32 cellular contexts compared by ENCODE assay signal in genomic region chr7:95113590-95113989, GRCh38.
"Had no signal": no experiment of that assay in that cellular context is flagged by ENCODE, and none has a peak within 500 bp of the region (broad histone marks: within the 10 kb centered on the region; RNA-seq: fewer than 3 reads in every experiment).

No MANE protein-coding gene starts in this region.

- H3K4me3 Mint-ChIP-seq: activated B cell treated with CpG ODN at 0.5 μM for 24 hours; activated CD4-positive, alpha-beta memory T cell treated with anti-CD3 and anti-CD28 coated beads for 36 hours; activated CD4-positive, alpha-beta T cell treated with anti-CD3 and anti-CD28 coated beads, Interleukin-2, amount 10 ng/mL, durations not matched to agents 24 days and 14 days; activated CD8-positive, alpha-beta T cell treated with anti-CD3 and anti-CD28 coated beads for 36 hours; activated naive CD4-positive, alpha-beta T cell treated with anti-CD3 and anti-CD28 coated beads, Interleukin-2, amount 10 ng/mL, durations not matched to agents 7 days and 5 days; activated naive CD4-positive, alpha-beta T cell treated with anti-CD3 and anti-CD28 coated beads, Interleukin-2, amount 50 U/mL, for 24 hours; activated naive CD8-positive, alpha-beta T cell; activated naive CD8-positive, alpha-beta T cell treated with anti-CD3 and anti-CD28 coated beads, Interleukin-2, amount 10 ng/mL, durations not matched to agents 7 days and 5 days; activated naive CD8-positive, alpha-beta T cell treated with anti-CD3 and anti-CD28 coated beads, Interleukin-2, amount 50 U/mL, for 24 hours; activated T-cell treated with anti-CD3 and anti-CD28 coated beads, Interleukin-2, amount 50 U/mL, for 4 hours; activated T-cell treated with anti-CD3 and anti-CD28 coated beads, Interleukin-2, amount 50 U/mL, for 72 hours; activated T-helper 1 cell treated with anti-CD3 and anti-CD28 coated beads, Interleukin-12 subunit alpha, Interleukin-12 subunit beta, Interleukin-2, Interleukin-4 antibody, amounts not matched to agents 30 ng/mL and 10 ng/mL and 1 ng/mL, durations not matched to agents 14 hours and 24 hours and 36 hours; brain; central memory CD8-positive, alpha-beta T cell; T-helper 17 cell; T-helper 2 cell treated with Interferon-gamma antibody and Interleukin-4, amounts not matched to agents 5 μg/mL and 100 μg/mL, for 36 hours had no signal

- H3K36me3 Mint-ChIP-seq: activated CD4-positive, alpha-beta memory T cell treated with anti-CD3 and anti-CD28 coated beads for 36 hours; activated naive CD4-positive, alpha-beta T cell treated with anti-CD3 and anti-CD28 coated beads, Interleukin-2, amount 10 ng/mL, durations not matched to agents 7 days and 5 days; activated naive CD4-positive, alpha-beta T cell treated with anti-CD3 and anti-CD28 coated beads, Interleukin-2, amount 50 U/mL, for 24 hours; activated naive CD8-positive, alpha-beta T cell; activated naive CD8-positive, alpha-beta T cell treated with anti-CD3 and anti-CD28 coated beads, Interleukin-2, amount 10 ng/mL, durations not matched to agents 7 days and 5 days had no signal

- DNase-seq: activated B cell treated with CpG ODN at 0.5 μM for 24 hours; activated CD4-positive, alpha-beta memory T cell treated with anti-CD3 and anti-CD28 coated beads for 36 hours; activated CD4-positive, alpha-beta T cell treated with anti-CD3 and anti-CD28 coated beads for 4 hours; activated CD4-positive, alpha-beta T cell treated with anti-CD3 and anti-CD28 coated beads, Interleukin-2, amount 10 ng/mL, durations not matched to agents 24 days and 14 days; activated CD4-positive, alpha-beta T cell treated with anti-CD3 and anti-CD28 coated beads, Interleukin-2, amount 50 U/mL, for 1 hour; activated CD4-positive, alpha-beta T cell treated with anti-CD3 and anti-CD28 coated beads, Interleukin-2, amount 50 U/mL, for 4 hours; activated CD4-positive, CD25-positive, alpha-beta regulatory T cell treated with anti-CD3 and anti-CD28 coated beads, Interleukin-2, amount 50 U/mL, for 72 hours; activated CD8-positive, alpha-beta memory T cell treated with anti-CD3 and anti-CD28 coated beads, Interleukin-2, amount 50 U/mL, for 4 hours; activated CD8-positive, alpha-beta T cell treated with anti-CD3 and anti-CD28 coated beads for 36 hours; activated effector memory CD4-positive, alpha-beta T cell treated with Interleukin-2 at 50 U/mL for 16 hours; activated gamma-delta T cell; activated naive CD4-positive, alpha-beta T cell treated with anti-CD3 and anti-CD28 coated beads, Interleukin-2, amount 10 ng/mL, durations not matched to agents 7 days and 5 days; activated naive CD4-positive, alpha-beta T cell treated with Interleukin-2 at 50 U/mL for 16 hours; activated naive CD8-positive, alpha-beta T cell treated with anti-CD3 and anti-CD28 coated beads, Interleukin-2, amount 10 ng/mL, durations not matched to agents 7 days and 5 days; activated naive CD8-positive, alpha-beta T cell treated with anti-CD3 and anti-CD28 coated beads, Interleukin-2, amount 50 U/mL, for 24 hours; activated T-cell treated with anti-CD3 and anti-CD28 coated beads for 4 hours; activated T-cell treated with anti-CD3 and anti-CD28 coated beads, Interleukin-2, amount 50 U/mL, for 1 hour; activated T-cell treated with anti-CD3 and anti-CD28 coated beads, Interleukin-2, amount 50 U/mL, for 4 hours; activated T-cell treated with anti-CD3 and anti-CD28 coated beads, Interleukin-2, amount 50 U/mL, for 72 hours; amygdala; anterior cingulate cortex; caudate nucleus; cerebellar nuclear complex; T-helper 17 cell; T-helper 9 cell had no signal

- H3K27me3 Mint-ChIP-seq: activated B cell treated with CpG ODN at 0.5 μM for 24 hours; activated CD4-positive, alpha-beta T cell treated with anti-CD3 and anti-CD28 coated beads, Interleukin-2, amount 10 ng/mL, durations not matched to agents 24 days and 14 days; activated naive CD4-positive, alpha-beta T cell treated with anti-CD3 and anti-CD28 coated beads, Interleukin-2, amount 10 ng/mL, durations not matched to agents 7 days and 5 days; activated naive CD4-positive, alpha-beta T cell treated with anti-CD3 and anti-CD28 coated beads, Interleukin-2, amount 50 U/mL, for 24 hours; activated naive CD8-positive, alpha-beta T cell treated with anti-CD3 and anti-CD28 coated beads, Interleukin-2, amount 10 ng/mL, durations not matched to agents 7 days and 5 days; activated naive CD8-positive, alpha-beta T cell treated with anti-CD3 and anti-CD28 coated beads, Interleukin-2, amount 50 U/mL, for 24 hours; brain; central memory CD8-positive, alpha-beta T cell had no signal

- H3K27ac Mint-ChIP-seq: activated B cell treated with CpG ODN at 0.5 μM for 24 hours; activated CD4-positive, alpha-beta memory T cell treated with anti-CD3 and anti-CD28 coated beads for 36 hours; activated CD4-positive, alpha-beta T cell treated with anti-CD3 and anti-CD28 coated beads, Interleukin-2, amount 10 ng/mL, durations not matched to agents 24 days and 14 days; activated CD8-positive, alpha-beta T cell treated with anti-CD3 and anti-CD28 coated beads for 36 hours; activated naive CD4-positive, alpha-beta T cell treated with anti-CD3 and anti-CD28 coated beads, Interleukin-2, amount 10 ng/mL, durations not matched to agents 7 days and 5 days; activated naive CD4-positive, alpha-beta T cell treated with anti-CD3 and anti-CD28 coated beads, Interleukin-2, amount 50 U/mL, for 24 hours; activated naive CD8-positive, alpha-beta T cell; activated naive CD8-positive, alpha-beta T cell treated with anti-CD3 and anti-CD28 coated beads, Interleukin-2, amount 10 ng/mL, durations not matched to agents 7 days and 5 days; activated naive CD8-positive, alpha-beta T cell treated with anti-CD3 and anti-CD28 coated beads, Interleukin-2, amount 50 U/mL, for 24 hours; activated T-cell treated with anti-CD3 and anti-CD28 coated beads, Interleukin-2, amount 50 U/mL, for 72 hours; activated T-helper 1 cell treated with anti-CD3 and anti-CD28 coated beads, Interleukin-12 subunit alpha, Interleukin-12 subunit beta, Interleukin-2, Interleukin-4 antibody, amounts not matched to agents 30 ng/mL and 10 ng/mL and 1 ng/mL, durations not matched to agents 14 hours and 24 hours and 36 hours; activated T-helper 2 cell treated with anti-CD3 and anti-CD28 coated beads, Interferon-gamma antibody, Interleukin-2, Interleukin-4, amounts not matched to agents 10 μg/mL and 5 μg/mL and 100 μg/mL, durations not matched to agents 14 hours and 24 hours and 36 hours; brain; T-helper 17 cell; T-helper 2 cell treated with Interferon-gamma antibody and Interleukin-4, amounts not matched to agents 5 μg/mL and 100 μg/mL, for 36 hours had no signal

- H3K9me3 Mint-ChIP-seq: activated B cell treated with CpG ODN at 0.5 μM for 24 hours; activated CD4-positive, alpha-beta memory T cell treated with anti-CD3 and anti-CD28 coated beads for 36 hours; activated CD4-positive, alpha-beta T cell treated with anti-CD3 and anti-CD28 coated beads, Interleukin-2, amount 10 ng/mL, durations not matched to agents 24 days and 14 days; activated CD8-positive, alpha-beta T cell treated with anti-CD3 and anti-CD28 coated beads for 36 hours; activated naive CD4-positive, alpha-beta T cell treated with anti-CD3 and anti-CD28 coated beads, Interleukin-2, amount 10 ng/mL, durations not matched to agents 7 days and 5 days; activated naive CD4-positive, alpha-beta T cell treated with anti-CD3 and anti-CD28 coated beads, Interleukin-2, amount 50 U/mL, for 24 hours; activated naive CD8-positive, alpha-beta T cell treated with anti-CD3 and anti-CD28 coated beads, Interleukin-2, amount 10 ng/mL, durations not matched to agents 7 days and 5 days; activated naive CD8-positive, alpha-beta T cell treated with anti-CD3 and anti-CD28 coated beads, Interleukin-2, amount 50 U/mL, for 24 hours; activated T-cell treated with anti-CD3 and anti-CD28 coated beads, Interleukin-2, amount 50 U/mL, for 4 hours; activated T-cell treated with anti-CD3 and anti-CD28 coated beads, Interleukin-2, amount 50 U/mL, for 72 hours; activated T-helper 1 cell treated with anti-CD3 and anti-CD28 coated beads, Interleukin-12 subunit alpha, Interleukin-12 subunit beta, Interleukin-2, Interleukin-4 antibody, amounts not matched to agents 30 ng/mL and 10 ng/mL and 1 ng/mL, durations not matched to agents 14 hours and 24 hours and 36 hours; activated T-helper 2 cell treated with anti-CD3 and anti-CD28 coated beads, Interferon-gamma antibody, Interleukin-2, Interleukin-4, amounts not matched to agents 10 μg/mL and 5 μg/mL and 100 μg/mL, durations not matched to agents 14 hours and 24 hours and 36 hours; brain; T-helper 2 cell treated with Interferon-gamma antibody and Interleukin-4, amounts not matched to agents 5 μg/mL and 100 μg/mL, for 36 hours had no signal

- H3K4me1 Mint-ChIP-seq: activated B cell treated with CpG ODN at 0.5 μM for 24 hours; activated CD4-positive, alpha-beta T cell treated with anti-CD3 and anti-CD28 coated beads, Interleukin-2, amount 10 ng/mL, durations not matched to agents 24 days and 14 days; activated naive CD4-positive, alpha-beta T cell treated with anti-CD3 and anti-CD28 coated beads, Interleukin-2, amount 10 ng/mL, durations not matched to agents 7 days and 5 days; activated naive CD4-positive, alpha-beta T cell treated with anti-CD3 and anti-CD28 coated beads, Interleukin-2, amount 50 U/mL, for 24 hours; activated naive CD8-positive, alpha-beta T cell treated with anti-CD3 and anti-CD28 coated beads, Interleukin-2, amount 10 ng/mL, durations not matched to agents 7 days and 5 days; activated naive CD8-positive, alpha-beta T cell treated with anti-CD3 and anti-CD28 coated beads, Interleukin-2, amount 50 U/mL, for 24 hours; central memory CD8-positive, alpha-beta T cell; T-helper 17 cell had no signal

- ATAC-seq: activated CD8-positive, alpha-beta T cell treated with anti-CD3 and anti-CD28 coated beads for 36 hours; activated naive CD8-positive, alpha-beta T cell treated with anti-CD3 and anti-CD28 coated beads, Interleukin-2, amount 50 U/mL, for 24 hours; activated T-cell treated with anti-CD3 and anti-CD28 coated beads, Interleukin-2, amount 50 U/mL, for 4 hours; activated T-cell treated with anti-CD3 and anti-CD28 coated beads, Interleukin-2, amount 50 U/mL, for 72 hours; T-helper 17 cell had no signal
